ENCODE assay signal across 9 cellular contexts in genomic region chr10:102131286-102132170, GRCh38. TPM values are rescaled to one million over a fixed set of nuclear protein-coding genes. Genes with fewer than 3 reads are reported as not detected.
DNase-seq lines count a peak whose midpoint lies in the region; ATAC-seq, FAIRE-seq and TF ChIP-seq lines count a peak whose summit lies in the region.
"Had no signal": no experiment of that assay in that cellular context is flagged by ENCODE, and none has a peak within 500 bp of the region (broad histone marks: within the 10 kb centered on the region; RNA-seq: fewer than 3 reads in every experiment).

No MANE protein-coding gene starts in this region.

- H3K27me3 ChIP-seq in breast epithelium: no peaks in the 10 kb centered on the region
- H3K27me3 ChIP-seq in foreskin keratinocyte: no peaks in the 10 kb centered on the region
- H3K27me3 ChIP-seq in upper lobe of right lung: no peaks in the 10 kb centered on the region
- H3K27me3 ChIP-seq in tibial artery: no peaks in the 10 kb centered on the region

- H3K36me3 Mint-ChIP-seq in MCF 10A (ENCODE audit: insufficient read depth, unreplicated experiment): peaks cover 18% of the 10 kb centered on the region
- no peaks in the 10 kb centered on the region for H3K36me3 Mint-ChIP-seq in T-cell

- TF ChIP-seq POLR2A in breast epithelium (IDR thresholded peaks at IDR 0.05): no peak

- intact Hi-C loops in MCF 10A (cut with micrococcal nuclease) (loop anchor here (1.0 kb wide), 2 partner anchors 21 to 66 kb away; partner anchors contain the start of genes HPS6 and NOLC1), breast epithelium (cut with DNase I; ENCODE audit: low total_unique reads) (no loop called here), upper lobe of right lung (cut with DNase I) (no loop called here), tibial artery (cut with DNase I; ENCODE audit: low total_unique reads) (loop anchor here (1.0 kb wide), 1 partner anchor 21 kb away; the partner anchor contains the start of gene NOLC1)

- TF ChIP-seq CTCF in MCF 10A (IDR thresholded peaks at IDR 0.05; ENCODE audit: unreplicated experiment): no peak
- no peak for TF ChIP-seq CTCF in breast epithelium (IDR thresholded peaks at IDR 0.05)
- TF ChIP-seq CTCF in foreskin keratinocyte (conservative IDR thresholded peaks at IDR 0.05): no peak
- no peak for TF ChIP-seq CTCF in upper lobe of right lung (IDR thresholded peaks at IDR 0.05)
- TF ChIP-seq CTCF in tibial artery (IDR thresholded peaks at IDR 0.05): no peak

- no peak overlapping the region for H3K27ac ChIP-seq in breast epithelium
- H3K27ac ChIP-seq in foreskin keratinocyte: peak overlapping the region; percentile 24
- H3K27ac ChIP-seq in upper lobe of right lung: peak overlapping the region; percentile 97
- peak overlapping the region in 1 of 2 donors; percentile 94 for H3K27ac ChIP-seq in tibial artery

- no peaks in the 10 kb centered on the region for H3K9me3 Mint-ChIP-seq in MCF 10A (ENCODE audit: unreplicated experiment)
- H3K9me3 Mint-ChIP-seq in T-cell: no peaks in the 10 kb centered on the region
- H3K9me3 Mint-ChIP-seq: H9 had no signal

- ATAC-seq in T-cell (replicated peaks in 1 of 4): no peak
- peak; percentile 14 for ATAC-seq in foreskin keratinocyte
- ATAC-seq in upper lobe of right lung: no peak

- peaks cover 0 to 8% of the 10 kb centered on the region in 2 donors for H3K4me1 ChIP-seq in breast epithelium
- H3K4me1 ChIP-seq in foreskin keratinocyte: peaks cover 40% of the 10 kb centered on the region
- peaks cover 27% of the 10 kb centered on the region for H3K4me1 ChIP-seq in upper lobe of right lung
- peaks cover 0 to 33% (median 22%) of the 10 kb centered on the region in 4 donors for H3K4me1 ChIP-seq in tibial artery

- CTCF ChIA-PET in MCF 10A (lab: Yijun Ruan, JAX): interaction anchor here (0.6 to 1.5 kb wide), 16 partner anchors 8 to 571 kb away, joined by 3 to 6 read pairs (median 4); partner anchors contain the start of gene HPS6
- CTCF ChIA-PET in T-cell (lab: Charles Lee): interaction anchor here (0.6 to 2.1 kb wide), 12 partner anchors 10 to 373 kb away, joined by 3 to 9 read pairs (median 5); partner anchors contain the start of gene NOLC1 (in 1 of the 2)

- FAIRE-seq in urothelium cell line (lab: Jason Lieb, UNC): no peak

- H3K4me3 Mint-ChIP-seq in MCF 10A (ENCODE audit: unreplicated experiment): no peak overlapping the region
- no peak overlapping the region for H3K4me3 Mint-ChIP-seq in T-cell

- no TSS peak for BruUV-seq in MCF 10A (replicated peaks; lab: Mats Ljungman, UMichigan)

- H3K27ac Mint-ChIP-seq in MCF 10A (ENCODE audit: low read depth, unreplicated experiment) (no peak overlapping the region), T-cell (peak overlapping the region; percentile 88 to 93)

- POLR2A ChIA-PET in MCF 10A (lab: Yijun Ruan, JAX) (interaction anchor here (0.7 to 2.7 kb wide), 18 partner anchors 10 to 313 kb away, joined by 3 to 12 read pairs (median 4); partner anchors contain the start of gene CUEDC2), T-cell (lab: Charles Lee) (interaction anchor here (0.6 to 0.9 kb wide), 2 partner anchors 18 to 313 kb away, joined by 3 read pairs; partner anchors contain the start of gene OGA (in 1 of the 2))

- H3K4me3 ChIP-seq in breast epithelium: no peak overlapping the region
- no peak overlapping the region for H3K4me3 ChIP-seq in upper lobe of right lung
- no peak overlapping the region for H3K4me3 ChIP-seq in tibial artery

- H3K36me3 ChIP-seq in breast epithelium (no peaks in the 10 kb centered on the region), upper lobe of right lung (no peaks in the 10 kb centered on the region), tibial artery (no peaks in the 10 kb centered on the region)

- H3K4me1 Mint-ChIP-seq in MCF 10A (ENCODE audit: insufficient read depth, unreplicated experiment) (peaks cover 30% of the 10 kb centered on the region), T-cell (peaks cover 34 to 40% (median 37%) of the 10 kb centered on the region in 3 donors)

- H3K9me3 ChIP-seq in breast epithelium (no peaks in the 10 kb centered on the region), upper lobe of right lung (no peaks in the 10 kb centered on the region), tibial artery (no peaks in the 10 kb centered on the region)

- DNase-seq in MCF 10A (ENCODE audit: unreplicated experiment) (peak; percentile 55), breast epithelium (ENCODE audit: low spot score in 2 of 2) (no peak), T-cell (no peak), foreskin keratinocyte (peak in 1 of 2 donors; percentile 84), upper lobe of right lung (no peak), NOMO-1 treated with dmso at 0.1 percent for 144 hours (lab: John Stamatoyannopoulos, UW; ENCODE audit: unreplicated experiment) (no peak), urothelium cell line (ENCODE audit: low spot score) (no peak), tibial artery (no peak)

- H3K27me3 Mint-ChIP-seq in MCF 10A (ENCODE audit: insufficient read depth, unreplicated experiment): no peaks in the 10 kb centered on the region
- H3K27me3 Mint-ChIP-seq in T-cell: no peaks in the 10 kb centered on the region

RNA-seq across cellular contexts. Expression of gene PPRC1, which starts 1.3 kb away (rescaled TPM):
- total RNA-seq in MCF 10A (2022) (50.4 and 68.2 TPM in 2 replicates), breast epithelium (10 to 100 TPM in 2 of 3 donors, 1 to 10 TPM in 1; 9.1 to 21.0 (median 19.8) TPM), T-cell (10 to 100 TPM; 33.5 to 55.1 (median 51.4) TPM), foreskin keratinocyte (46.3 and 47.2 TPM in 2 replicates), upper lobe of right lung (38.3 TPM)
- 38.0 and 43.7 TPM in 2 replicates for polyA plus RNA-seq in foreskin keratinocyte

RNA-seq across cellular contexts. Expression of gene LDB1, which starts 11.4 kb away (rescaled TPM):
- total RNA-seq in MCF 10A (2022) (28.9 and 31.7 TPM in 2 replicates), breast epithelium (10 to 100 TPM; 29.6 to 53.6 (median 43.6) TPM), T-cell (100 to 1,000 TPM; 120 to 147 (median 126) TPM), foreskin keratinocyte (65.7 and 65.8 TPM in 2 replicates), upper lobe of right lung (60.1 TPM)
- polyA plus RNA-seq in foreskin keratinocyte: 38.6 and 41.4 TPM in 2 replicates

RNA-seq across cellular contexts. Expression of gene NOLC1, which starts 20.7 kb away (rescaled TPM):
- total RNA-seq in MCF 10A (2022) (122 and 168 TPM in 2 replicates), breast epithelium (10 to 100 TPM; 40.5 to 82.8 (median 65.5) TPM), T-cell (10 to 100 TPM; 40.7 to 69.8 (median 62.4) TPM), foreskin keratinocyte (111 and 128 TPM in 2 replicates), upper lobe of right lung (37.9 TPM)
- polyA plus RNA-seq in foreskin keratinocyte: 65.6 and 82.0 TPM in 2 replicates

Comparison
In these comparisons a context has a peak if more than half of its experiments do, and no peak if none do; other contexts are left out.
1. intact Hi-C loops: an anchor here in MCF 10A (1.0 kb wide) and tibial artery (1.0 kb wide); none called in breast epithelium and upper lobe of right lung.
2. H3K27ac ChIP-seq: peak in foreskin keratinocyte (single experiment) and upper lobe of right lung (single experiment); none in breast epithelium (0 of 2).